19 cellular contexts compared by ENCODE assay signal in genomic region chr3:102104093-102104492, GRCh38.
"Had no signal": no experiment of that assay in that cellular context is flagged by ENCODE, and none has a peak within 500 bp of the region (broad histone marks: within the 10 kb centered on the region; RNA-seq: fewer than 3 reads in every experiment).

No MANE protein-coding gene starts in this region.

- H3K4me3 ChIP-seq: body of pancreas, left lung, lung, spleen, thyroid gland had no signal

- H3K9me3 ChIP-seq: body of pancreas, thyroid gland had no signal

- H3K36me3 ChIP-seq: left lung, spleen, thyroid gland had no signal

- H3K27me3 ChIP-seq: body of pancreas, left lung, spleen, thyroid gland had no signal

- ATAC-seq: body of pancreas, left lung, natural killer cell had no signal

- FAIRE-seq: kidney had no signal

- H3K27ac ChIP-seq: body of pancreas, left lung, spleen, thyroid gland had no signal

- DNase-seq: activated B cell treated with CpG ODN at 0.5 μM for 24 hours; activated CD4-positive, alpha-beta memory T cell treated with anti-CD3 and anti-CD28 coated beads for 36 hours; activated CD4-positive, alpha-beta T cell treated with anti-CD3 and anti-CD28 coated beads for 4 hours; activated effector memory CD4-positive, alpha-beta T cell treated with anti-CD3 and anti-CD28 coated beads, Interleukin-2, amount 50 U/mL, for 16 hours; activated naive CD4-positive, alpha-beta T cell treated with anti-CD3 and anti-CD28 coated beads, Interleukin-2, amount 10 ng/mL, durations not matched to agents 7 days and 5 days; activated T-cell treated with anti-CD3 and anti-CD28 coated beads, Interleukin-2, amount 50 U/mL, for 48 hours; anterior cingulate cortex; body of pancreas; dermis blood vessel endothelial cell; effector CD8-positive, alpha-beta T cell; kidney; left lung; natural killer cell; spleen; stimulated activated CD4-positive, alpha-beta T cell treated with anti-CD3 and anti-CD28 coated beads, Interleukin-4, amount 100 ng/mL, for 1 hour; stimulated activated naive CD4-positive, alpha-beta T cell treated with Interleukin-2 at 50 U/mL for 16 hours; T-helper 9 cell; thyroid gland had no signal

- H3K4me1 ChIP-seq: spleen, thyroid gland had no signal
